24 cellular contexts compared by ENCODE assay signal in genomic region chr18:79983793-79984192, GRCh38. TPM values are rescaled to one million over a fixed set of nuclear protein-coding genes. Genes with fewer than 3 reads are reported as not detected.
DNase-seq lines count a peak whose midpoint lies in the region; ATAC-seq and FAIRE-seq lines count a peak whose summit lies in the region.
"Had no signal": no experiment of that assay in that cellular context is flagged by ENCODE, and none has a peak within 500 bp of the region (broad histone marks: within the 10 kb centered on the region; RNA-seq: fewer than 3 reads in every experiment).

No MANE protein-coding gene starts in this region.

- peaks cover 10% of the 10 kb centered on the region for H3K36me3 ChIP-seq in CD8-positive, alpha-beta memory T cell (ENCODE audit: insufficient read depth, low read length)
- H3K36me3 ChIP-seq in effector memory CD4-positive, alpha-beta T cell (ENCODE audit: control insufficient read depth, insufficient read depth, low read length), result peaks cover 5% of the 10 kb centered on the region
- H3K36me3 ChIP-seq in small intestine (ENCODE audit: control insufficient read depth in 2 of 2, insufficient read depth in 2 of 2, low read length in 2 of 2), result peaks cover 3 to 4% of the 10 kb centered on the region in 2 donors
- H3K36me3 ChIP-seq: transverse colon had no signal

- no peak overlapping the region for H3K27ac Mint-ChIP-seq in activated CD4-positive, alpha-beta T cell treated with anti-CD3 and anti-CD28 coated beads, Interleukin-2, amount 10 ng/mL, durations not matched to agents 24 days and 14 days
- H3K27ac Mint-ChIP-seq in CD8-positive, alpha-beta memory T cell, result peak overlapping the region; percentile 10 to 90 (median 68)
- H3K27ac Mint-ChIP-seq in activated T-helper 2 cell treated with anti-CD3 and anti-CD28 coated beads, Interferon-gamma antibody, Interleukin-2, Interleukin-4, amounts not matched to agents 10 μg/mL and 5 μg/mL and 100 μg/mL, durations not matched to agents 14 hours and 24 hours and 36 hours, result peak overlapping the region; percentile 19
- H3K27ac Mint-ChIP-seq in naive thymus-derived CD8-positive, alpha-beta T cell, result peak overlapping the region in 9 of 10 donors; percentile 37 to 93 (median 83)
- H3K27ac Mint-ChIP-seq: stimulated activated naive B cell treated with anti-CD40 and anti-IgM and Interleukin-4, amounts not matched to agents 10 μg/mL and 1 μg/mL and 100 μg/mL, for 72 hours had no signal

- peaks cover 51% of the 10 kb centered on the region for H3K4me1 ChIP-seq in CD8-positive, alpha-beta memory T cell (ENCODE audit: insufficient read depth, low read length)
- H3K4me1 ChIP-seq in effector memory CD4-positive, alpha-beta T cell (ENCODE audit: control insufficient read depth, insufficient read depth, low read length, poor library complexity, severe bottlenecking), result peaks cover 13% of the 10 kb centered on the region
- peaks cover 0 to 11% of the 10 kb centered on the region in 2 donors for H3K4me1 ChIP-seq in small intestine (ENCODE audit: control insufficient read depth in 2 of 2, insufficient read depth in 1 of 2, low read depth in 1 of 2, low read length in 1 of 2)

- H3K4me3 Mint-ChIP-seq in activated CD4-positive, alpha-beta T cell treated with anti-CD3 and anti-CD28 coated beads, Interleukin-2, amount 10 ng/mL, durations not matched to agents 24 days and 14 days, result peak overlapping the region; percentile 7
- peak overlapping the region; percentile 27 to 79 (median 48) for H3K4me3 Mint-ChIP-seq in CD8-positive, alpha-beta memory T cell
- no peak overlapping the region for H3K4me3 Mint-ChIP-seq in activated T-helper 2 cell treated with anti-CD3 and anti-CD28 coated beads, Interferon-gamma antibody, Interleukin-2, Interleukin-4, amounts not matched to agents 10 μg/mL and 5 μg/mL and 100 μg/mL, durations not matched to agents 14 hours and 24 hours and 36 hours (ENCODE audit: low read depth)
- peak overlapping the region; percentile 37 to 84 (median 65) for H3K4me3 Mint-ChIP-seq in naive thymus-derived CD8-positive, alpha-beta T cell
- H3K4me3 Mint-ChIP-seq: stimulated activated naive B cell treated with anti-CD40 and anti-IgM and Interleukin-4, amounts not matched to agents 10 μg/mL and 1 μg/mL and 100 μg/mL, for 72 hours had no signal

- intact Hi-C loops in activated CD4-positive, alpha-beta T cell treated with anti-CD3 and anti-CD28 coated beads, Interleukin-2, amount 10 ng/mL, durations not matched to agents 24 days and 14 days (cut with micrococcal nuclease), result no loop called here
- intact Hi-C loops in activated T-helper 2 cell treated with anti-CD3 and anti-CD28 coated beads, Interferon-gamma antibody, Interleukin-2, Interleukin-4, amounts not matched to agents 10 μg/mL and 5 μg/mL and 100 μg/mL, durations not matched to agents 14 hours and 24 hours and 36 hours (cut with micrococcal nuclease), result loop anchor here (10.0 kb wide), 1 partner anchor 189 kb away; the partner anchor contains the start of gene KCNG2

- H3K9me3 ChIP-seq in CD8-positive, alpha-beta memory T cell (ENCODE audit: low read length), result no peaks in the 10 kb centered on the region
- no peaks in the 10 kb centered on the region for H3K9me3 ChIP-seq in effector memory CD4-positive, alpha-beta T cell (ENCODE audit: control insufficient read depth, low read length)
- H3K9me3 ChIP-seq in small intestine (ENCODE audit: control insufficient read depth, low read depth), result no peaks in the 10 kb centered on the region
- H3K9me3 ChIP-seq: mucosa of descending colon, transverse colon had no signal

- no peak for ATAC-seq in naive thymus-derived CD8-positive, alpha-beta T cell
- no peak for ATAC-seq in GM21528 (IDR thresholded peaks at IDR 0.05; ENCODE audit: low FRiP score, unreplicated experiment)
- ATAC-seq: left cardiac atrium; mucosa of descending colon; stimulated activated naive B cell treated with anti-CD40 and anti-IgM and Interleukin-4, amounts not matched to agents 10 μg/mL and 1 μg/mL and 100 μg/mL, for 72 hours had no signal

- peaks cover 44% of the 10 kb centered on the region for H3K36me3 Mint-ChIP-seq in activated CD4-positive, alpha-beta T cell treated with anti-CD3 and anti-CD28 coated beads, Interleukin-2, amount 10 ng/mL, durations not matched to agents 24 days and 14 days (ENCODE audit: low read depth)
- H3K36me3 Mint-ChIP-seq in CD8-positive, alpha-beta memory T cell, result peaks cover 0 to 51% (median 6%) of the 10 kb centered on the region in 3 donors
- peaks cover 64% of the 10 kb centered on the region for H3K36me3 Mint-ChIP-seq in activated T-helper 2 cell treated with anti-CD3 and anti-CD28 coated beads, Interferon-gamma antibody, Interleukin-2, Interleukin-4, amounts not matched to agents 10 μg/mL and 5 μg/mL and 100 μg/mL, durations not matched to agents 14 hours and 24 hours and 36 hours (ENCODE audit: low read depth)
- H3K36me3 Mint-ChIP-seq in naive thymus-derived CD8-positive, alpha-beta T cell, result peaks cover 0 to 55% (median 0%) of the 10 kb centered on the region in 3 donors

- no peak for FAIRE-seq in small intestine (lab: Jason Lieb, UNC)
- FAIRE-seq: A204.1, bronchial epithelial cell had no signal

- CTCF ChIA-PET in CD8-positive, alpha-beta memory T cell (lab: Charles Lee), result interaction anchor here (3.7 kb wide), 1 partner anchor 20 kb away, joined by 13 read pairs; the partner anchor contains the start of gene HSBP1L1

- no peak overlapping the region for H3K4me3 ChIP-seq in CD8-positive, alpha-beta memory T cell (ENCODE audit: low read length)
- no peak overlapping the region for H3K4me3 ChIP-seq in effector memory CD4-positive, alpha-beta T cell (ENCODE audit: insufficient read depth, low read depth, low read length, poor library complexity, severe bottlenecking)
- no peak overlapping the region for H3K4me3 ChIP-seq in small intestine (ENCODE audit: low read depth in 1 of 2, low read length in 2 of 2)
- H3K4me3 ChIP-seq: mucosa of descending colon, transverse colon had no signal

- H3K4me1 Mint-ChIP-seq in activated CD4-positive, alpha-beta T cell treated with anti-CD3 and anti-CD28 coated beads, Interleukin-2, amount 10 ng/mL, durations not matched to agents 24 days and 14 days, result peaks cover 54% of the 10 kb centered on the region
- peaks cover 68 to 85% (median 80%) of the 10 kb centered on the region in 3 donors for H3K4me1 Mint-ChIP-seq in CD8-positive, alpha-beta memory T cell
- H3K4me1 Mint-ChIP-seq in activated T-helper 2 cell treated with anti-CD3 and anti-CD28 coated beads, Interferon-gamma antibody, Interleukin-2, Interleukin-4, amounts not matched to agents 10 μg/mL and 5 μg/mL and 100 μg/mL, durations not matched to agents 14 hours and 24 hours and 36 hours (ENCODE audit: low read depth), result peaks cover 48% of the 10 kb centered on the region
- H3K4me1 Mint-ChIP-seq in naive thymus-derived CD8-positive, alpha-beta T cell, result peaks cover 32 to 81% (median 79%) of the 10 kb centered on the region in 4 donors

- DNase-seq in activated CD4-positive, alpha-beta T cell treated with anti-CD3 and anti-CD28 coated beads, Interleukin-2, amount 10 ng/mL, durations not matched to agents 24 days and 14 days, result no peak
- no peak for DNase-seq in activated CD4-positive, alpha-beta T cell treated with anti-CD3 and anti-CD28 coated beads, Interleukin-2, amount 50 U/mL, for 4 hours
- peak in 1 of 5 donors; percentile 28 for DNase-seq in CD8-positive, alpha-beta memory T cell
- DNase-seq in activated T-helper 2 cell treated with anti-CD3 and anti-CD28 coated beads, Interferon-gamma antibody, Interleukin-2, Interleukin-4, amounts not matched to agents 10 μg/mL and 5 μg/mL and 100 μg/mL, durations not matched to agents 14 hours and 24 hours and 36 hours (ENCODE audit: low spot score), result no peak
- no peak for DNase-seq in naive thymus-derived CD8-positive, alpha-beta T cell
- DNase-seq in effector memory CD4-positive, alpha-beta T cell, result no peak
- DNase-seq in small intestine, result no peak
- DNase-seq: dorsolateral prefrontal cortex; HCEC 1CT; KG1; left cardiac atrium; mucosa of descending colon; NCI-H1092; NCI-H2081 treated with DMSO at 0.1 percent for 48 hours; NCI-H510A; occipital lobe; retina; stimulated activated naive B cell treated with anti-CD40 and anti-IgM and Interleukin-4, amounts not matched to agents 10 μg/mL and 1 μg/mL and 100 μg/mL, for 72 hours; SW 1271; transverse colon had no signal

- no peaks in the 10 kb centered on the region for H3K9me3 Mint-ChIP-seq in activated CD4-positive, alpha-beta T cell treated with anti-CD3 and anti-CD28 coated beads, Interleukin-2, amount 10 ng/mL, durations not matched to agents 24 days and 14 days
- no peaks in the 10 kb centered on the region for H3K9me3 Mint-ChIP-seq in CD8-positive, alpha-beta memory T cell
- H3K9me3 Mint-ChIP-seq in activated T-helper 2 cell treated with anti-CD3 and anti-CD28 coated beads, Interferon-gamma antibody, Interleukin-2, Interleukin-4, amounts not matched to agents 10 μg/mL and 5 μg/mL and 100 μg/mL, durations not matched to agents 14 hours and 24 hours and 36 hours, result no peaks in the 10 kb centered on the region
- no peaks in the 10 kb centered on the region for H3K9me3 Mint-ChIP-seq in naive thymus-derived CD8-positive, alpha-beta T cell
- H3K9me3 Mint-ChIP-seq: stimulated activated naive B cell treated with anti-CD40 and anti-IgM and Interleukin-4, amounts not matched to agents 10 μg/mL and 1 μg/mL and 100 μg/mL, for 72 hours had no signal

- no peak overlapping the region for H3K27ac ChIP-seq in CD8-positive, alpha-beta memory T cell (ENCODE audit: low read depth, low read length)
- no peak overlapping the region for H3K27ac ChIP-seq in effector memory CD4-positive, alpha-beta T cell (ENCODE audit: insufficient read depth, low read length, poor library complexity, severe bottlenecking)
- H3K27ac ChIP-seq in small intestine (ENCODE audit: low read depth in 1 of 2, low read length in 1 of 2), result no peak overlapping the region
- H3K27ac ChIP-seq: C4-2B, transverse colon had no signal

- 72 to 87% (median 86%) methylated on average over 7 of the region's 7 CpGs for WGBS in small intestine, 3 donors

- H3K27me3 ChIP-seq in CD8-positive, alpha-beta memory T cell (ENCODE audit: insufficient read depth, low read length, poor library complexity, severe bottlenecking), result no peaks in the 10 kb centered on the region
- no peaks in the 10 kb centered on the region for H3K27me3 ChIP-seq in effector memory CD4-positive, alpha-beta T cell (replicated peaks; ENCODE audit: control insufficient read depth, insufficient read depth, low read length, poor library complexity, severe bottlenecking)
- H3K27me3 ChIP-seq in small intestine (ENCODE audit: control insufficient read depth in 2 of 2, insufficient read depth in 2 of 2, low read length in 2 of 2), result no peaks in the 10 kb centered on the region
- H3K27me3 ChIP-seq: dorsolateral prefrontal cortex, transverse colon had no signal

- no peaks in the 10 kb centered on the region for H3K27me3 Mint-ChIP-seq in activated CD4-positive, alpha-beta T cell treated with anti-CD3 and anti-CD28 coated beads, Interleukin-2, amount 10 ng/mL, durations not matched to agents 24 days and 14 days
- no peaks in the 10 kb centered on the region for H3K27me3 Mint-ChIP-seq in CD8-positive, alpha-beta memory T cell
- H3K27me3 Mint-ChIP-seq in activated T-helper 2 cell treated with anti-CD3 and anti-CD28 coated beads, Interferon-gamma antibody, Interleukin-2, Interleukin-4, amounts not matched to agents 10 μg/mL and 5 μg/mL and 100 μg/mL, durations not matched to agents 14 hours and 24 hours and 36 hours (ENCODE audit: low read depth), result no peaks in the 10 kb centered on the region
- no peaks in the 10 kb centered on the region for H3K27me3 Mint-ChIP-seq in naive thymus-derived CD8-positive, alpha-beta T cell
- H3K27me3 Mint-ChIP-seq: stimulated activated naive B cell treated with anti-CD40 and anti-IgM and Interleukin-4, amounts not matched to agents 10 μg/mL and 1 μg/mL and 100 μg/mL, for 72 hours had no signal

- POLR2A ChIA-PET in CD8-positive, alpha-beta memory T cell (lab: Charles Lee), result no interaction called here
- POLR2A ChIA-PET in naive thymus-derived CD8-positive, alpha-beta T cell (lab: Charles Lee), result interaction anchor here (1.1 to 1.2 kb wide), 2 partner anchors 50 to 70 kb away, joined by 3 to 4 read pairs; no protein-coding TSS in a partner anchor

RNA-seq across cellular contexts. Expression of gene TXNL4A, which starts 4.6 kb away (rescaled TPM):
- 198 and 210 TPM in 2 replicates for total RNA-seq in activated CD4-positive, alpha-beta T cell treated with anti-CD3 and anti-CD28 coated beads, Interleukin-2, amount 10 ng/mL, durations not matched to agents 24 days and 14 days
- 100 to 1,000 TPM; 198 to 202 TPM for total RNA-seq in CD8-positive, alpha-beta memory T cell
- polyA plus RNA-seq in CD8-positive, alpha-beta memory T cell, result 260 TPM
- total RNA-seq in activated T-helper 2 cell treated with anti-CD3 and anti-CD28 coated beads, Interferon-gamma antibody, Interleukin-2, Interleukin-4, amounts not matched to agents 10 μg/mL and 5 μg/mL and 100 μg/mL, durations not matched to agents 14 hours and 24 hours and 36 hours, result 181 and 194 TPM in 2 replicates
- 10 to 100 TPM; 71.9 to 78.5 TPM for total RNA-seq in naive thymus-derived CD8-positive, alpha-beta T cell
- polyA plus RNA-seq in naive thymus-derived CD8-positive, alpha-beta T cell, result 100 to 1,000 TPM; 213 to 225 (median 217) TPM
- polyA plus RNA-seq in small intestine, result 10 to 100 TPM; 73.8 to 74.5 (median 74.3) TPM

RNA-seq across cellular contexts. Expression of gene HSBP1L1, which starts 19.4 kb away (rescaled TPM):
- 6.8 and 8.1 TPM in 2 replicates for total RNA-seq in activated CD4-positive, alpha-beta T cell treated with anti-CD3 and anti-CD28 coated beads, Interleukin-2, amount 10 ng/mL, durations not matched to agents 24 days and 14 days
- 1 to 10 TPM; 3.3 to 4.2 TPM for total RNA-seq in CD8-positive, alpha-beta memory T cell
- 17.2 TPM for polyA plus RNA-seq in CD8-positive, alpha-beta memory T cell
- 12.0 and 15.5 TPM in 2 replicates for total RNA-seq in activated T-helper 2 cell treated with anti-CD3 and anti-CD28 coated beads, Interferon-gamma antibody, Interleukin-2, Interleukin-4, amounts not matched to agents 10 μg/mL and 5 μg/mL and 100 μg/mL, durations not matched to agents 14 hours and 24 hours and 36 hours
- total RNA-seq in naive thymus-derived CD8-positive, alpha-beta T cell, result 10 to 100 TPM; 51.0 to 54.5 TPM
- polyA plus RNA-seq in naive thymus-derived CD8-positive, alpha-beta T cell, result 10 to 100 TPM; 11.2 to 24.5 (median 16.0) TPM
- 10 to 100 TPM; 11.9 to 57.7 (median 19.5) TPM for polyA plus RNA-seq in small intestine

RNA-seq across cellular contexts. Expression of gene SLC66A2, which starts 32.3 kb away (rescaled TPM):
- 45.6 and 46.5 TPM in 2 replicates for total RNA-seq in activated CD4-positive, alpha-beta T cell treated with anti-CD3 and anti-CD28 coated beads, Interleukin-2, amount 10 ng/mL, durations not matched to agents 24 days and 14 days
- 10 to 100 TPM; 29.9 to 31.7 TPM for total RNA-seq in CD8-positive, alpha-beta memory T cell
- polyA plus RNA-seq in CD8-positive, alpha-beta memory T cell, result 18.3 TPM
- 48.1 and 49.5 TPM in 2 replicates for total RNA-seq in activated T-helper 2 cell treated with anti-CD3 and anti-CD28 coated beads, Interferon-gamma antibody, Interleukin-2, Interleukin-4, amounts not matched to agents 10 μg/mL and 5 μg/mL and 100 μg/mL, durations not matched to agents 14 hours and 24 hours and 36 hours
- 10 to 100 TPM; 31.8 to 38.7 TPM for total RNA-seq in naive thymus-derived CD8-positive, alpha-beta T cell
- polyA plus RNA-seq in naive thymus-derived CD8-positive, alpha-beta T cell, result 10 to 100 TPM; 14.1 to 22.0 (median 19.4) TPM
- 10 to 100 TPM; 15.0 to 30.3 (median 17.8) TPM for polyA plus RNA-seq in small intestine

RNA-seq across cellular contexts. Expression of gene RBFA, which starts 50.4 kb away (rescaled TPM):
- 46.0 and 49.9 TPM in 2 replicates for total RNA-seq in activated CD4-positive, alpha-beta T cell treated with anti-CD3 and anti-CD28 coated beads, Interleukin-2, amount 10 ng/mL, durations not matched to agents 24 days and 14 days
- 10 to 100 TPM; 39.7 to 40.6 TPM for total RNA-seq in CD8-positive, alpha-beta memory T cell
- polyA plus RNA-seq in CD8-positive, alpha-beta memory T cell, result 10.0 TPM
- total RNA-seq in activated T-helper 2 cell treated with anti-CD3 and anti-CD28 coated beads, Interferon-gamma antibody, Interleukin-2, Interleukin-4, amounts not matched to agents 10 μg/mL and 5 μg/mL and 100 μg/mL, durations not matched to agents 14 hours and 24 hours and 36 hours, result 48.4 and 49.4 TPM in 2 replicates
- total RNA-seq in naive thymus-derived CD8-positive, alpha-beta T cell, result 10 to 100 TPM; 28.2 to 29.8 TPM
- 10 to 100 TPM; 14.8 to 15.4 (median 15.1) TPM for polyA plus RNA-seq in naive thymus-derived CD8-positive, alpha-beta T cell
- 10 to 100 TPM in 2 of 3 donors, 1 to 10 TPM in 1; 8.1 to 30.4 (median 22.5) TPM for polyA plus RNA-seq in small intestine
